Comparison of ENCODE assay signal across 23 cellular contexts in genomic region chr10:36441557-36441956, GRCh38.
DNase-seq lines count a peak whose midpoint lies in the region; ATAC-seq, FAIRE-seq and TF ChIP-seq lines count a peak whose summit lies in the region.
"Had no signal": no experiment of that assay in that cellular context is flagged by ENCODE, and none has a peak within 500 bp of the region (broad histone marks: within the 10 kb centered on the region; RNA-seq: fewer than 3 reads in every experiment).

No MANE protein-coding gene starts in this region.

- H3K36me3 ChIP-seq in heart right ventricle (no peaks in the 10 kb centered on the region), pancreas (no peaks in the 10 kb centered on the region)
- H3K36me3 ChIP-seq: esophagus squamous epithelium, vagina had no signal

- no peaks in the 10 kb centered on the region for H3K36me3 Mint-ChIP-seq in activated CD4-positive, alpha-beta memory T cell treated with anti-CD3 and anti-CD28 coated beads for 36 hours
- H3K36me3 Mint-ChIP-seq: activated naive CD8-positive, alpha-beta T cell; naive thymus-derived CD4-positive, alpha-beta T cell had no signal

- H3K27me3 ChIP-seq in heart right ventricle, result no peaks in the 10 kb centered on the region
- no peaks in the 10 kb centered on the region for H3K27me3 ChIP-seq in pancreas
- H3K27me3 ChIP-seq: esophagus squamous epithelium, vagina had no signal

- peak; percentile 69 for DNase-seq in ELF-1 (ENCODE audit: low read depth, low spot score)
- DNase-seq in astrocyte of the hippocampus (ENCODE audit: low read depth, low spot score), result peak; percentile 39
- no peak for DNase-seq in heart right ventricle
- DNase-seq in pancreas, result no peak
- DNase-seq in activated CD4-positive, alpha-beta memory T cell treated with anti-CD3 and anti-CD28 coated beads for 36 hours, result no peak
- DNase-seq in C1 segment of cervical spinal cord (lab: John Stamatoyannopoulos, UW), result no peak
- DNase-seq: Caco-2; esophagus squamous epithelium; HCEC 1CT; Kasumi-1; naive thymus-derived CD4-positive, alpha-beta T cell; NCI-H1105; NCI-H2107; NCI-H526; small intestine; stimulated activated CD4-positive, alpha-beta T cell treated with anti-CD3 and anti-CD28 coated beads, Interleukin-4, amount 100 ng/mL, for 4 hours had no signal

- peaks cover 0 to 20% (median 0%) of the 10 kb centered on the region in 9 donors for H3K4me1 ChIP-seq in heart right ventricle
- H3K4me1 ChIP-seq in pancreas, result no peaks in the 10 kb centered on the region
- H3K4me1 ChIP-seq: esophagus squamous epithelium, parathyroid adenoma, vagina had no signal

- POLR2A ChIA-PET in activated CD4-positive, alpha-beta memory T cell treated with anti-CD3 and anti-CD28 coated beads for 36 hours (lab: Charles Lee), result interaction anchor here (0.6 kb wide), 1 partner anchor 290 kb away, joined by 3 read pairs; no protein-coding TSS in a partner anchor

- no peak for TF ChIP-seq CTCF in heart right ventricle (IDR thresholded peaks at IDR 0.05)
- no peak for TF ChIP-seq CTCF in pancreas (IDR thresholded peaks at IDR 0.05)

- H3K27ac ChIP-seq in heart right ventricle (no peak overlapping the region), pancreas (no peak overlapping the region)
- H3K27ac ChIP-seq: esophagus squamous epithelium, parathyroid adenoma, vagina had no signal

- peaks cover 14% of the 10 kb centered on the region for H3K9me3 Mint-ChIP-seq in activated CD4-positive, alpha-beta memory T cell treated with anti-CD3 and anti-CD28 coated beads for 36 hours

- intact Hi-C loops in heart right ventricle (cut with DNase I) (no loop called here), pancreas (cut with DNase I) (no loop called here)
- intact Hi-C loops in activated CD4-positive, alpha-beta memory T cell treated with anti-CD3 and anti-CD28 coated beads for 36 hours (cut with micrococcal nuclease), result no loop called here

- H3K27ac Mint-ChIP-seq in activated CD4-positive, alpha-beta memory T cell treated with anti-CD3 and anti-CD28 coated beads for 36 hours, result no peak overlapping the region
- H3K27ac Mint-ChIP-seq: activated naive CD8-positive, alpha-beta T cell; activated T-helper 1 cell treated with anti-CD3 and anti-CD28 coated beads, Interleukin-12 subunit alpha, Interleukin-12 subunit beta, Interleukin-2, Interleukin-4 antibody, amounts not matched to agents 30 ng/mL and 10 ng/mL and 1 ng/mL, durations not matched to agents 14 hours and 24 hours and 36 hours; naive thymus-derived CD4-positive, alpha-beta T cell had no signal

- no peak for FAIRE-seq in pancreas (lab: Jason Lieb, UNC)
- FAIRE-seq: small intestine had no signal

- H3K9me3 ChIP-seq in heart right ventricle, result peaks cover 0 to 8% (median 0%) of the 10 kb centered on the region in 11 donors
- no peaks in the 10 kb centered on the region for H3K9me3 ChIP-seq in pancreas
- H3K9me3 ChIP-seq: esophagus squamous epithelium, vagina had no signal

- no peaks in the 10 kb centered on the region for H3K27me3 Mint-ChIP-seq in activated CD4-positive, alpha-beta memory T cell treated with anti-CD3 and anti-CD28 coated beads for 36 hours
- H3K27me3 Mint-ChIP-seq: activated naive CD8-positive, alpha-beta T cell; naive thymus-derived CD4-positive, alpha-beta T cell had no signal

- H3K4me3 Mint-ChIP-seq in activated CD4-positive, alpha-beta memory T cell treated with anti-CD3 and anti-CD28 coated beads for 36 hours, result no peak overlapping the region
- H3K4me3 Mint-ChIP-seq: activated naive CD8-positive, alpha-beta T cell; activated T-helper 1 cell treated with anti-CD3 and anti-CD28 coated beads, Interleukin-12 subunit alpha, Interleukin-12 subunit beta, Interleukin-2, Interleukin-4 antibody, amounts not matched to agents 30 ng/mL and 10 ng/mL and 1 ng/mL, durations not matched to agents 14 hours and 24 hours and 36 hours; naive thymus-derived CD4-positive, alpha-beta T cell had no signal

- peak in 6 of 8 donors; percentile 28 to 99 (median 78) for ATAC-seq in heart right ventricle
- peak in 3 of 4 donors; percentile 53 to 74 (median 68) for ATAC-seq in pancreas
- ATAC-seq in GM18502 (IDR thresholded peaks at IDR 0.05; ENCODE audit: poor library complexity, unreplicated experiment), result no peak
- ATAC-seq in HG03159 (IDR thresholded peaks at IDR 0.05; ENCODE audit: unreplicated experiment), result no peak
- ATAC-seq: activated CD4-positive, CD25-positive, alpha-beta regulatory T cell treated with anti-CD3 and anti-CD28 coated beads, Interleukin-2, amount 50 U/mL, for 24 hours; naive thymus-derived CD4-positive, alpha-beta T cell had no signal

- WGBS in heart right ventricle, 2 donors, result 40 to 45% methylated on average over 7 of the region's 7 CpGs
- WGBS in pancreas, 2 donors, result 17 to 25% methylated on average over 7 of the region's 7 CpGs

- CTCF ChIA-PET in activated CD4-positive, alpha-beta memory T cell treated with anti-CD3 and anti-CD28 coated beads for 36 hours (lab: Charles Lee), result no interaction called here

- no peak overlapping the region for H3K4me3 ChIP-seq in heart right ventricle
- H3K4me3 ChIP-seq in pancreas, result no peak overlapping the region
- H3K4me3 ChIP-seq: esophagus squamous epithelium, vagina had no signal

- H3K4me1 Mint-ChIP-seq in activated CD4-positive, alpha-beta memory T cell treated with anti-CD3 and anti-CD28 coated beads for 36 hours (ENCODE audit: low read depth), result no peaks in the 10 kb centered on the region
- H3K4me1 Mint-ChIP-seq: naive thymus-derived CD4-positive, alpha-beta T cell had no signal

Comparison
In these comparisons a context has a peak if more than half of its experiments do, and no peak if none do; other contexts are left out.
1. DNase-seq: peak in ELF-1 (single experiment) and astrocyte of the hippocampus (single experiment); none in heart right ventricle (0 of 2), pancreas (0 of 6), activated CD4-positive, alpha-beta memory T cell treated with anti-CD3 and anti-CD28 coated beads for 36 hours (single experiment) and C1 segment of cervical spinal cord (0 of 14).
2. ATAC-seq: peak in heart right ventricle (6 of 8) and pancreas (3 of 4); none in GM18502 (single experiment) and HG03159 (single experiment).